Comparison of ENCODE assay signal across 8 cellular contexts in the genomic region with DNA sequence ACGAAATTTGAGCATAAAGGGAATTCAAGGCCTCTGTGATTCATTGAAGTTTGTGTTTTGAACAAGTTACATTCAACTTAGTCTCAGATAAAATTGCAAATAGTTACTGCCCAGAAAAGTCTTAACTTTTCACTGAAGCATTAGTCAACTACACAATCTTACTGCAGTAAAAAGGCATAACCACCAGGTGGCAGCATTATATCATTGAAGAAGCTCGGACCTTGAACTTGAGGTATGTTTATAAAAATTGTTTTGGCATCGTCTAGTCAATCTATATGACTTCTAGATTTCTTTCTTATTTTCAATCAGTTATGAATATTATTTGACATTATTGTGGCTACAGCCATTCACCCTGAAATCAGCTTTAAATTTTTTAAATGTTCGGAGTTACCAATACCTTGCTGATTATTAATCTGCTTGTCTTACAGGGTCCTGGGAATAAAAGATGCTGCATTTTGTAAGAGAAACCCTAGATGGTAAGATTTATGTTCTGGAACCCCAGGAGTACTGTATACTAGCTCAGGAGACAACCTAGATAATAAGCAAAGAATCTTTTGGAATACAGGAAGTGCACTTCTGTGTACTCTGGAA.
DNase-seq lines count a peak whose midpoint lies in the region; ATAC-seq, FAIRE-seq and TF ChIP-seq lines count a peak whose summit lies in the region.

No MANE protein-coding gene starts in this region.

- no peaks in the 10 kb centered on the region for H3K27me3 ChIP-seq in aorta (ENCODE audit: control insufficient read depth in 1 of 2, insufficient read depth in 2 of 2, low read length in 1 of 2)

- no peak overlapping the region for H3K4me3 ChIP-seq in aorta (ENCODE audit: low read length in 2 of 2)

- DNase-seq in NCI-H748 treated with DMSO at 0.1 percent for 48 hours (lab: John Stamatoyannopoulos, UW) (peak; percentile 64), foreskin melanocyte (peak; percentile 50), renal cortical epithelial cell (ENCODE audit: low read depth) (peak; percentile 72), aorta (no peak)
- peak; percentile 45 to 61 for DNase-seq in activated T-cell treated with anti-CD3 and anti-CD28 coated beads, Interleukin-2, amount 50 U/mL, for 72 hours

- H3K27ac Mint-ChIP-seq in activated T-cell treated with anti-CD3 and anti-CD28 coated beads, Interleukin-2, amount 50 U/mL, for 72 hours, result peak overlapping the region; percentile 77

- H3K4me1 ChIP-seq in aorta (ENCODE audit: control insufficient read depth in 1 of 2, insufficient read depth in 2 of 2, low read length in 2 of 2), result peaks cover 0 to 2% of the 10 kb centered on the region in 2 donors

- no peaks in the 10 kb centered on the region for H3K36me3 Mint-ChIP-seq in activated T-cell treated with anti-CD3 and anti-CD28 coated beads, Interleukin-2, amount 50 U/mL, for 72 hours (ENCODE audit: insufficient read depth in 2 of 2)

- intact Hi-C loops in aorta (cut with DNase I), result loop anchor here (2.0 to 5.0 kb wide), 3 partner anchors 198 to 261 kb away; partner anchors contain the start of gene PHAX (in 1 of the 2)

- H3K9me3 ChIP-seq in aorta (ENCODE audit: control insufficient read depth, low read length), result no peaks in the 10 kb centered on the region

- 20 to 21% methylated on average over 4 of the region's 4 CpGs for WGBS in aorta, 2 donors

- H3K27me3 Mint-ChIP-seq in activated T-cell treated with anti-CD3 and anti-CD28 coated beads, Interleukin-2, amount 50 U/mL, for 72 hours (ENCODE audit: low read depth), result peaks cover 16% of the 10 kb centered on the region

- H3K4me3 Mint-ChIP-seq in activated T-cell treated with anti-CD3 and anti-CD28 coated beads, Interleukin-2, amount 50 U/mL, for 72 hours, result no peak overlapping the region

- peak; percentile 84 for ATAC-seq in HG02938 (IDR thresholded peaks at IDR 0.05; ENCODE audit: unreplicated experiment)
- peak in 1 of 2 donors; percentile 26 for ATAC-seq in activated T-cell treated with anti-CD3 and anti-CD28 coated beads, Interleukin-2, amount 50 U/mL, for 72 hours (replicated peaks in 1 of 2)
- ATAC-seq in aorta (ENCODE audit: low FRiP score), result no peak

- FAIRE-seq in G401.6 (lab: Jason Lieb, UNC), result peak; percentile 93

- H3K27ac ChIP-seq in 22Rv1 (no peak overlapping the region), aorta (ENCODE audit: low read depth in 1 of 2, low read length in 2 of 2) (no peak overlapping the region)

- H3K4me1 Mint-ChIP-seq in activated T-cell treated with anti-CD3 and anti-CD28 coated beads, Interleukin-2, amount 50 U/mL, for 72 hours (ENCODE audit: low read depth), result no peaks in the 10 kb centered on the region

- no peaks in the 10 kb centered on the region for H3K9me3 Mint-ChIP-seq in activated T-cell treated with anti-CD3 and anti-CD28 coated beads, Interleukin-2, amount 50 U/mL, for 72 hours

- H3K36me3 ChIP-seq in aorta (ENCODE audit: control insufficient read depth in 1 of 2, insufficient read depth in 2 of 2, low read length in 1 of 2), result no peaks in the 10 kb centered on the region

- peak; percentile 85 for TF ChIP-seq CTCF in 22Rv1 (IDR thresholded peaks at IDR 0.05)

Comparison
In these comparisons a context has a peak if more than half of its experiments do, and no peak if none do; other contexts are left out.
1. DNase-seq: peak in NCI-H748 treated with DMSO at 0.1 percent for 48 hours (single experiment), activated T-cell treated with anti-CD3 and anti-CD28 coated beads, Interleukin-2, amount 50 U/mL, for 72 hours (2 of 2), foreskin melanocyte (single experiment) and renal cortical epithelial cell (single experiment); none in aorta (0 of 2).